Comparison of ENCODE assay signal across 14 cellular contexts in genomic region chr3:62373714-62374333, GRCh38. TPM values are rescaled to one million over a fixed set of nuclear protein-coding genes. Genes with fewer than 3 reads are reported as not detected.
DNase-seq lines count a peak whose midpoint lies in the region; ATAC-seq and TF ChIP-seq lines count a peak whose summit lies in the region.
"Had no signal": no experiment of that assay in that cellular context is flagged by ENCODE, and none has a peak within 500 bp of the region (broad histone marks: within the 10 kb centered on the region; RNA-seq: fewer than 3 reads in every experiment).

No MANE protein-coding gene starts in this region.

- no peak overlapping the region for H3K9ac ChIP-seq in mammary epithelial cell (ENCODE audit: insufficient read depth, low read length)

- intact Hi-C loops in left ventricle myocardium inferior (cut with micrococcal nuclease) = no loop called here
- intact Hi-C loops in mammary epithelial cell (cut with micrococcal nuclease) = no loop called here

- no peak overlapping the region for H2AFZ ChIP-seq in mammary epithelial cell (ENCODE audit: low read depth, low read length)
- H2AFZ ChIP-seq: PC-9 had no signal

- BruUV-seq in mammary epithelial cell (replicated peaks; lab: Mats Ljungman, UMichigan) = no TSS peak

- peaks cover 62% of the 10 kb centered on the region for H3K4me1 ChIP-seq in left ventricle myocardium inferior
- H3K4me1 ChIP-seq in right atrium auricular region = peaks cover 0 to 66% of the 10 kb centered on the region in 2 donors
- peaks cover 11% of the 10 kb centered on the region for H3K4me1 ChIP-seq in mammary epithelial cell (ENCODE audit: insufficient read depth, low read length)
- peaks cover 0 to 73% of the 10 kb centered on the region in 2 donors for H3K4me1 ChIP-seq in muscle layer of duodenum (ENCODE audit: control insufficient read depth in 1 of 2, insufficient read depth in 2 of 2, low read length in 2 of 2)
- peaks cover 2% of the 10 kb centered on the region for H3K4me1 ChIP-seq in urinary bladder (ENCODE audit: insufficient read depth)

- TF ChIP-seq CTCF in left ventricle myocardium inferior (IDR thresholded peaks at IDR 0.05; ENCODE audit: borderline replicate concordance) (no peak), right atrium auricular region (IDR thresholded peaks at IDR 0.05) (no peak), mammary epithelial cell (conservative IDR thresholded peaks at IDR 0.05 in 1 of 2, IDR thresholded peaks at IDR 0.05 in 1 of 2; ENCODE audit: extremely low read depth in 1 of 2, insufficient read depth in 1 of 2, low read depth in 1 of 2, low read length in 2 of 2) (no peak)

- no peaks in the 10 kb centered on the region for H3K36me3 ChIP-seq in left ventricle myocardium inferior
- H3K36me3 ChIP-seq in right atrium auricular region = no peaks in the 10 kb centered on the region
- no peaks in the 10 kb centered on the region for H3K36me3 ChIP-seq in mammary epithelial cell (ENCODE audit: insufficient read depth, low read length)
- no peaks in the 10 kb centered on the region for H3K36me3 ChIP-seq in muscle layer of duodenum (ENCODE audit: control insufficient read depth in 1 of 2, insufficient read depth in 2 of 2, low read length in 2 of 2)
- H3K36me3 ChIP-seq in urinary bladder (ENCODE audit: insufficient read depth) = no peaks in the 10 kb centered on the region

- CTCF ChIA-PET in mammary epithelial cell (lab: Charles Lee; ENCODE audit: low non-redundant PET) = no interaction called here

- no peak for DNase-seq in left ventricle myocardium inferior
- DNase-seq in right atrium auricular region (ENCODE audit: low spot score) = no peak
- no peak for DNase-seq in mammary epithelial cell
- DNase-seq in SKM-1 (lab: John Stamatoyannopoulos, UW; ENCODE audit: unreplicated experiment) = no peak
- no peak for DNase-seq in mucosa of gallbladder (ENCODE audit: low spot score)
- DNase-seq: CD4-positive, alpha-beta T cell; NCI-H2029 treated with DMSO at 0.1 percent for 48 hours; PC-9; testis had no signal

- H3K27ac ChIP-seq in left ventricle myocardium inferior (replicated peaks) (no peak overlapping the region), right atrium auricular region (no peak overlapping the region), mammary epithelial cell (ENCODE audit: insufficient read depth, low read depth, low read length) (no peak overlapping the region), muscle layer of duodenum (ENCODE audit: low read length) (no peak overlapping the region), urinary bladder (ENCODE audit: low read depth) (no peak overlapping the region)
- H3K27ac ChIP-seq: PC-9, testis had no signal

- dilution Hi-C loops in mammary epithelial cell (cut with HindIII; ENCODE audit: low sequenced_read_pairs) = no loop called here

- peaks cover 100% of the 10 kb centered on the region for H3K27me3 ChIP-seq in left ventricle myocardium inferior (ENCODE audit: low read depth)
- peaks cover 54 to 78% of the 10 kb centered on the region in 2 donors for H3K27me3 ChIP-seq in right atrium auricular region
- peaks cover 93% of the 10 kb centered on the region for H3K27me3 ChIP-seq in mammary epithelial cell (ENCODE audit: insufficient read depth, low read length)
- peaks cover 82% of the 10 kb centered on the region for H3K27me3 ChIP-seq in muscle layer of duodenum (ENCODE audit: low read depth, low read length)
- H3K27me3 ChIP-seq: testis had no signal

- ATAC-seq in HG02642 (IDR thresholded peaks at IDR 0.05; ENCODE audit: poor library complexity, unreplicated experiment) = no peak

- no peaks in the 10 kb centered on the region for H3K79me2 ChIP-seq in mammary epithelial cell (ENCODE audit: insufficient read depth, low read length)

- no peaks in the 10 kb centered on the region for H4K20me1 ChIP-seq in mammary epithelial cell (ENCODE audit: insufficient read depth, low read length)

- no peaks in the 10 kb centered on the region for H3K9me3 ChIP-seq in left ventricle myocardium inferior (replicated peaks)
- H3K9me3 ChIP-seq in right atrium auricular region = no peaks in the 10 kb centered on the region
- no peaks in the 10 kb centered on the region for H3K9me3 ChIP-seq in mammary epithelial cell (replicated peaks; ENCODE audit: insufficient read depth, low read length)
- no peaks in the 10 kb centered on the region for H3K9me3 ChIP-seq in muscle layer of duodenum (ENCODE audit: control insufficient read depth in 1 of 2, low read length in 2 of 2)
- H3K9me3 ChIP-seq: testis had no signal

- in situ Hi-C loops in mammary epithelial cell (cut with MboI; ENCODE audit: low sequenced_read_pairs in 2 of 2) = no loop called here

- H3K4me2 ChIP-seq in mammary epithelial cell (ENCODE audit: insufficient read depth, low read depth, low read length) = peak overlapping the region; percentile 67
- H3K4me2 ChIP-seq: PC-9 had no signal

- peak overlapping the region; percentile 47 for H3K4me3 ChIP-seq in left ventricle myocardium inferior
- H3K4me3 ChIP-seq in right atrium auricular region = peak overlapping the region in 1 of 2 donors; percentile 16
- H3K4me3 ChIP-seq in mammary epithelial cell (replicated peaks in 1 of 3; ENCODE audit: insufficient read depth in 1 of 3, low read depth in 2 of 3, low read length in 3 of 3) = no peak overlapping the region
- H3K4me3 ChIP-seq in muscle layer of duodenum (ENCODE audit: low read depth in 1 of 2, low read length in 2 of 2) = peak overlapping the region; percentile 42 to 61
- H3K4me3 ChIP-seq in urinary bladder (ENCODE audit: low read depth, low read length) = peak overlapping the region; percentile 25
- H3K4me3 ChIP-seq: PC-9, testis had no signal

- WGBS in mammary epithelial cell (ENCODE audit: low coverage, missing lambda C conversion rate) = 4% methylated on average over 36 of the region's 47 CpGs
- 2% methylated on average over 47 of the region's 47 CpGs for WGBS in urinary bladder

RNA-seq across cellular contexts. Expression of gene FEZF2, which starts 0.5 kb away (rescaled TPM):
- total RNA-seq in left ventricle myocardium inferior = not detected
- total RNA-seq in right atrium auricular region = not detected
- total RNA-seq in mammary epithelial cell = not detected
- polyA plus RNA-seq in mammary epithelial cell = not detected
- polyA minus RNA-seq in mammary epithelial cell = not detected
- not detected for total RNA-seq in urinary bladder
- polyA plus RNA-seq in urinary bladder = not detected
- total RNA-seq in mucosa of gallbladder = not detected
- total RNA-seq: bronchial epithelial cell; CD4-positive, alpha-beta T cell; kidney epithelial cell; PC-9; testis had no signal

Comparison
In these comparisons a context has a peak if more than half of its experiments do, and no peak if none do; other contexts are left out.
1. H3K4me3 ChIP-seq: peak in left ventricle myocardium inferior (single experiment), muscle layer of duodenum (2 of 2) and urinary bladder (single experiment); none in mammary epithelial cell (0 of 3).